ENCODE assay signal across 8 cellular contexts in genomic region chr11:12693075-12693473, GRCh38. TPM values are rescaled to one million over a fixed set of nuclear protein-coding genes. Genes with fewer than 3 reads are reported as not detected.
DNase-seq lines count a peak whose midpoint lies in the region; ATAC-seq and TF ChIP-seq lines count a peak whose summit lies in the region.

No MANE protein-coding gene starts in this region.

- 0 out of 2 replicates have a peak overlapping the region, but pooled peaks have one; percentile 33 for H2AFZ ChIP-seq in OCI-LY7 (ENCODE audit: low read length)

- no peaks in the 10 kb centered on the region for H3K9me2 ChIP-seq in OCI-LY7 (ENCODE audit: insufficient read depth, low read length)

- no peak for DNase-seq in OCI-LY7 (ENCODE audit: low spot score)
- peak; percentile 38 for DNase-seq in cerebellar cortex (ENCODE audit: low spot score)
- no peak for DNase-seq in T-helper 2 cell

- no peaks in the 10 kb centered on the region for H3K9me3 ChIP-seq in OCI-LY7 (ENCODE audit: low read length)
- H3K9me3 ChIP-seq in liver (ENCODE audit: control insufficient read depth in 4 of 4, low read length in 3 of 4), result no peaks in the 10 kb centered on the region
- H3K9me3 ChIP-seq in subcutaneous abdominal adipose tissue (ENCODE audit: control insufficient read depth in 5 of 5, low read length in 5 of 5), result no peaks in the 10 kb centered on the region

- H3K79me2 ChIP-seq in OCI-LY7 (ENCODE audit: insufficient read depth, low read depth, low read length), result no peaks in the 10 kb centered on the region

- peaks cover 58% of the 10 kb centered on the region for H3K4me1 ChIP-seq in OCI-LY7 (ENCODE audit: insufficient read depth, low read length, poor library complexity, severe bottlenecking)
- peaks cover 17 to 52% (median 26%) of the 10 kb centered on the region in 4 donors for H3K4me1 ChIP-seq in liver (ENCODE audit: control insufficient read depth in 4 of 4, insufficient read depth in 4 of 4, low read length in 3 of 4)
- peaks cover 4 to 49% (median 40%) of the 10 kb centered on the region in 5 donors for H3K4me1 ChIP-seq in subcutaneous abdominal adipose tissue (ENCODE audit: control insufficient read depth in 5 of 5, insufficient read depth in 5 of 5, low read length in 5 of 5)

- H3K27me3 ChIP-seq in liver (ENCODE audit: control insufficient read depth in 4 of 4, insufficient read depth in 4 of 4, low read length in 3 of 4) (no peaks in the 10 kb centered on the region), subcutaneous abdominal adipose tissue (ENCODE audit: control insufficient read depth in 5 of 5, insufficient read depth in 4 of 5, low read length in 5 of 5) (no peaks in the 10 kb centered on the region)

- H3K9ac ChIP-seq in liver (ENCODE audit: low read depth in 1 of 2, low read length in 2 of 2) (peak overlapping the region; percentile 86 to 94), subcutaneous abdominal adipose tissue (ENCODE audit: low read length in 5 of 5) (peak overlapping the region in 2 of 5 donors; percentile 25 to 28)

- WGBS in liver, result 28% methylated on average over 5 of the region's 5 CpGs

- no peaks in the 10 kb centered on the region for H3K36me3 ChIP-seq in OCI-LY7 (ENCODE audit: insufficient read depth, low read length)
- H3K36me3 ChIP-seq in liver (ENCODE audit: control insufficient read depth in 4 of 4, insufficient read depth in 3 of 4, low read depth in 1 of 4, low read length in 3 of 4), result no peaks in the 10 kb centered on the region
- no peaks in the 10 kb centered on the region for H3K36me3 ChIP-seq in subcutaneous abdominal adipose tissue (ENCODE audit: control insufficient read depth in 5 of 5, insufficient read depth in 5 of 5, low read length in 5 of 5)

- TF ChIP-seq RAD21 in liver (IDR thresholded peaks at IDR 0.05), result no peak

- H3K4me2 ChIP-seq in OCI-LY7 (ENCODE audit: low read length), result peak overlapping the region; percentile 57

- no peaks in the 10 kb centered on the region for H4K20me1 ChIP-seq in OCI-LY7 (ENCODE audit: insufficient read depth, low read length)

- CTCF ChIA-PET in OCI-LY7 (lab: Charles Lee; ENCODE audit: unreplicated experiment), result interaction anchor here (1.0 kb wide), 1 partner anchor 9 kb away, joined by 3 read pairs; no protein-coding TSS in a partner anchor

- H3K4me3 ChIP-seq in OCI-LY7 (ENCODE audit: low read depth, low read length, poor library complexity, severe bottlenecking), result no peak overlapping the region
- no peak overlapping the region for H3K4me3 ChIP-seq in liver (ENCODE audit: low read depth in 1 of 3, low read length in 3 of 3)
- H3K4me3 ChIP-seq in subcutaneous abdominal adipose tissue (ENCODE audit: low read depth in 1 of 5, low read length in 5 of 5), result peak overlapping the region in 3 of 5 donors; percentile 12 to 19 (median 14)

- no peak for ATAC-seq in GM19463 (IDR thresholded peaks at IDR 0.05; ENCODE audit: unreplicated experiment)
- no peak for ATAC-seq in GM21381 (IDR thresholded peaks at IDR 0.05; ENCODE audit: unreplicated experiment)
- ATAC-seq in HG03565 (IDR thresholded peaks at IDR 0.05; ENCODE audit: unreplicated experiment), result no peak

- POLR2A ChIA-PET in OCI-LY7 (lab: Charles Lee), result interaction anchor here (0.6 kb wide), 1 partner anchor 171 kb away, joined by 3 read pairs; no protein-coding TSS in a partner anchor

- intact Hi-C loops in OCI-LY7 (cut with micrococcal nuclease; ENCODE audit: unreplicated experiment), result no loop called here

- BruUV-seq in OCI-LY7 (replicated peaks; lab: Mats Ljungman, UMichigan), result no TSS peak

- TF ChIP-seq CTCF in OCI-LY7 (conservative IDR thresholded peaks at IDR 0.05; ENCODE audit: low read length) (no peak), liver (IDR thresholded peaks at IDR 0.05; ENCODE audit: low read depth, low read length, missing input control) (no peak)

- no peak overlapping the region for H3K27ac ChIP-seq in OCI-LY7 (ENCODE audit: low read depth, low read length, poor library complexity, severe bottlenecking)
- H3K27ac ChIP-seq in liver (ENCODE audit: low read depth in 1 of 2, low read length in 2 of 2), result peak overlapping the region; percentile 97 to 100
- peak overlapping the region; percentile 95 for H3K27ac ChIP-seq in subcutaneous abdominal adipose tissue (ENCODE audit: low read depth, low read length)

TF ChIP-seq in liver, 16 proteins besides CTCF, POLR2A, EP300 and RAD21:
- TF ChIP-seq FOXA1 (IDR thresholded peaks at IDR 0.05), result no peak
- TF ChIP-seq ATF3 (IDR thresholded peaks at IDR 0.05), result no peak
- no peak for TF ChIP-seq ZBTB33 (IDR thresholded peaks at IDR 0.05)
- no peak for TF ChIP-seq TAF1 (conservative IDR thresholded peaks at IDR 0.05)
- no peak for TF ChIP-seq NR2F2 (IDR thresholded peaks at IDR 0.05)
- no peak for TF ChIP-seq FOXA2 (IDR thresholded peaks at IDR 0.05)
- TF ChIP-seq YY1 (IDR thresholded peaks at IDR 0.05), result no peak
- no peak for TF ChIP-seq JUND (IDR thresholded peaks at IDR 0.05)
- no peak for TF ChIP-seq SP1 (IDR thresholded peaks at IDR 0.05)
- no peak for TF ChIP-seq HNF4G (IDR thresholded peaks at IDR 0.05)
- no peak for TF ChIP-seq GABPA (IDR thresholded peaks at IDR 0.05 in 1 of 2, conservative IDR thresholded peaks at IDR 0.05 in 1 of 2)
- TF ChIP-seq RXRA (IDR thresholded peaks at IDR 0.05), result no peak
- no peak for TF ChIP-seq REST (IDR thresholded peaks at IDR 0.05)
- TF ChIP-seq MAX (IDR thresholded peaks at IDR 0.05), result no peak
- TF ChIP-seq HNF4A (conservative IDR thresholded peaks at IDR 0.05), result no peak
- no peak for TF ChIP-seq EGR1 (IDR thresholded peaks at IDR 0.05; ENCODE audit: low read depth in 2 of 2)

RNA-seq across cellular contexts. Expression of gene TEAD1, which starts 18.9 kb away (rescaled TPM):
- 10.8 and 11.5 TPM in 2 replicates for total RNA-seq in OCI-LY7 (2014; rRNA removed; shearing (Covaris generic))
- total RNA-seq in OCI-LY7 (2022), result 3.6 and 5.6 TPM in 2 replicates
- 10 to 100 TPM in 1 of 2 donors, 1 to 10 TPM in 1; 9.1 to 38.4 TPM for total RNA-seq in liver
- polyA plus RNA-seq in liver, result 10 to 100 TPM; 10.7 TPM

Comparison
In these comparisons a context has a peak if more than half of its experiments do, and no peak if none do; other contexts are left out.
1. H3K4me3 ChIP-seq: peak in subcutaneous abdominal adipose tissue (3 of 5); none in OCI-LY7 (single experiment) and liver (0 of 3).